ENCODE assay signal across 9 cellular contexts in genomic region chr10:122164028-122164601, GRCh38.
A peak's percentile ranks its signal among the peaks of the same experiment; 100 is the strongest.
DNase-seq lines count a peak whose midpoint lies in the region; ATAC-seq lines count a peak whose summit lies in the region.
"Had no signal": no experiment of that assay in that cellular context is flagged by ENCODE, and none has a peak within 500 bp of the region (broad histone marks: within the 10 kb centered on the region; RNA-seq: fewer than 3 reads in every experiment).

No MANE protein-coding gene starts in this region.

- peaks cover 9% of the 10 kb centered on the region for H3K4me1 Mint-ChIP-seq in T-helper 17 cell

- no peaks in the 10 kb centered on the region for H3K27me3 ChIP-seq in HAP-1 (ENCODE audit: low read depth)

- peak overlapping the region; percentile 56 for H3K4me3 ChIP-seq in HAP-1

- intact Hi-C loops in sciatic nerve (cut with DNase I), result no loop called here

- H3K36me3 Mint-ChIP-seq in T-helper 17 cell (ENCODE audit: low read depth), result peaks cover 2% of the 10 kb centered on the region
- H3K36me3 Mint-ChIP-seq: activated CD4-positive, alpha-beta memory T cell treated with anti-CD3 and anti-CD28 coated beads for 36 hours had no signal

- H3K4me1 ChIP-seq in HAP-1, result peaks cover 19% of the 10 kb centered on the region

- H3K27me3 Mint-ChIP-seq in T-helper 17 cell, result peaks cover 80% of the 10 kb centered on the region

- H3K27ac Mint-ChIP-seq in T-helper 17 cell, result no peak overlapping the region
- H3K27ac Mint-ChIP-seq: activated CD4-positive, alpha-beta memory T cell treated with anti-CD3 and anti-CD28 coated beads for 36 hours had no signal

- in situ Hi-C loops in HAP-1 (cut with MboI; ENCODE audit: low sequenced_read_pairs), result no loop called here

- ATAC-seq in T-helper 17 cell (no peak), sciatic nerve (peak; percentile 60), GM21367 (IDR thresholded peaks at IDR 0.05; ENCODE audit: unreplicated experiment) (no peak), HG02642 (IDR thresholded peaks at IDR 0.05; ENCODE audit: poor library complexity, unreplicated experiment) (no peak), HG02938 (IDR thresholded peaks at IDR 0.05; ENCODE audit: unreplicated experiment) (no peak)

- H3K9me3 ChIP-seq in HAP-1, result no peaks in the 10 kb centered on the region
- H3K9me3 ChIP-seq in T-helper 17 cell (ENCODE audit: control insufficient read depth, low read length, poor library complexity, severe bottlenecking), result no peaks in the 10 kb centered on the region

- DNase-seq in HAP-1 (ENCODE audit: low spot score in 2 of 2), result peak; percentile 48 to 55
- no peak for DNase-seq in T-helper 17 cell
- peak; percentile 43 to 59 for DNase-seq in hippocampal formation (lab: John Stamatoyannopoulos, UW)
- DNase-seq in sciatic nerve (ENCODE audit: low spot score), result no peak
- no peak for DNase-seq in stimulated activated naive CD4-positive, alpha-beta T cell (lab: John Stamatoyannopoulos, UW)
- DNase-seq: activated CD4-positive, alpha-beta memory T cell treated with anti-CD3 and anti-CD28 coated beads for 36 hours had no signal

- H3K36me3 ChIP-seq in HAP-1 (replicated peaks), result no peaks in the 10 kb centered on the region

- H3K4me3 Mint-ChIP-seq in T-helper 17 cell, result peak overlapping the region; percentile 74
- H3K4me3 Mint-ChIP-seq: activated CD4-positive, alpha-beta memory T cell treated with anti-CD3 and anti-CD28 coated beads for 36 hours had no signal

Comparison
In these comparisons a context has a peak if more than half of its experiments do, and no peak if none do; other contexts are left out.
1. DNase-seq: peak in HAP-1 (2 of 2) and hippocampal formation (2 of 2); none in T-helper 17 cell (0 of 3), sciatic nerve (single experiment) and stimulated activated naive CD4-positive, alpha-beta T cell (0 of 6).